ENCODE assay signal across 1 cellular context in genomic region chr9:32782476-32783167, GRCh38.
TF ChIP-seq lines count a peak whose summit lies in the region.

No MANE protein-coding gene starts in this region.

TF ChIP-seq in A549, 52 proteins besides CTCF, POLR2A, EP300 and RAD21 (continued from another document):
- no peak for TF ChIP-seq NPAS2 (CRISPR knock-in tag; IDR thresholded peaks at IDR 0.05; ENCODE audit: borderline replicate concordance)
